19 cellular contexts compared by ENCODE assay signal in genomic region chr3:86814918-86815655, GRCh38.
DNase-seq lines count a peak whose midpoint lies in the region; FAIRE-seq and TF ChIP-seq lines count a peak whose summit lies in the region.
"Had no signal": no experiment of that assay in that cellular context is flagged by ENCODE, and none has a peak within 500 bp of the region (broad histone marks: within the 10 kb centered on the region; RNA-seq: fewer than 3 reads in every experiment).

No MANE protein-coding gene starts in this region.

- H3K9me3 ChIP-seq in tibial artery = no peaks in the 10 kb centered on the region
- H3K9me3 ChIP-seq: body of pancreas had no signal

- TF ChIP-seq CTCF in cardiac fibroblast (IDR thresholded peaks at IDR 0.05; ENCODE audit: low read depth, low read length) (no peak), GM20000 (IDR thresholded peaks at IDR 0.05; ENCODE audit: extremely low read depth, missing control alignments) (no peak), tibial artery (IDR thresholded peaks at IDR 0.05) (no peak)

- DNase-seq in A172 (ENCODE audit: low spot score) (peak; percentile 10), HTR-8/SVneo (ENCODE audit: insufficient read length, low spot score) (peak; percentile 21), cardiac fibroblast (ENCODE audit: low read depth in 2 of 2) (peak; percentile 15 to 59), left kidney (ENCODE audit: low read depth, low spot score) (peak; percentile 10), GM20000 (ENCODE audit: low spot score) (no peak), tibial artery (no peak), NCI-H2029 treated with DMSO at 0.1 percent for 48 hours (lab: John Stamatoyannopoulos, UW) (no peak), GM19240 (ENCODE audit: insufficient read length, low spot score) (no peak)
- DNase-seq: 8988T; activated CD4-positive, alpha-beta T cell treated with anti-CD3 and anti-CD28 coated beads, Interleukin-2, amount 50 U/mL, for 48 hours; body of pancreas; COR-L47; effector memory CD8-positive, alpha-beta T cell; glutamatergic neuron; left colon; natural killer cell; NCI-H1417 treated with DMSO at 0.1 percent for 48 hours; NCI-H748 treated with DMSO at 0.1 percent for 48 hours; small intestine had no signal

- H3K4me3 ChIP-seq in cardiac fibroblast (replicated peaks in 1 of 2; ENCODE audit: low read depth in 2 of 2, low read length in 2 of 2) = no peak overlapping the region
- no peak overlapping the region for H3K4me3 ChIP-seq in tibial artery
- H3K4me3 ChIP-seq: body of pancreas had no signal

- H3K27ac ChIP-seq in tibial artery = no peak overlapping the region
- H3K27ac ChIP-seq: body of pancreas had no signal

- H3K27me3 ChIP-seq in tibial artery = no peaks in the 10 kb centered on the region
- H3K27me3 ChIP-seq: body of pancreas had no signal

- peaks cover 0 to 7% (median 0%) of the 10 kb centered on the region in 4 donors for H3K4me1 ChIP-seq in tibial artery
- H3K4me1 ChIP-seq: body of pancreas had no signal

- FAIRE-seq in HTR-8/SVneo (lab: Jason Lieb, UNC) = peak; percentile 86
- FAIRE-seq: small intestine had no signal

- intact Hi-C loops in tibial artery (cut with DNase I; ENCODE audit: low total_unique reads) = no loop called here

- no peaks in the 10 kb centered on the region for H3K36me3 ChIP-seq in tibial artery

Comparison
In these comparisons a context has a peak if more than half of its experiments do, and no peak if none do; other contexts are left out.
1. DNase-seq: peak in A172 (single experiment), HTR-8/SVneo (single experiment), cardiac fibroblast (2 of 2) and left kidney (single experiment); none in GM20000 (single experiment), tibial artery (0 of 2), NCI-H2029 treated with DMSO at 0.1 percent for 48 hours (single experiment) and GM19240 (single experiment).